16 cellular contexts compared by ENCODE assay signal in genomic region chr17:39628655-39629493, GRCh38. TPM values are rescaled to one million over a fixed set of nuclear protein-coding genes. Genes with fewer than 3 reads are reported as not detected.
DNase-seq lines count a peak whose midpoint lies in the region; ATAC-seq and TF ChIP-seq lines count a peak whose summit lies in the region.
"Had no signal": no experiment of that assay in that cellular context is flagged by ENCODE, and none has a peak within 500 bp of the region (broad histone marks: within the 10 kb centered on the region; RNA-seq: fewer than 3 reads in every experiment).

No MANE protein-coding gene starts in this region.

- BruUV-seq in Calu3 (replicated peaks; lab: Mats Ljungman, UMichigan): no TSS peak

- H3K4me1 Mint-ChIP-seq in Calu3 (ENCODE audit: low read depth, unreplicated experiment) (peaks cover 36% of the 10 kb centered on the region), brain (peaks cover 40% of the 10 kb centered on the region)

- H3K36me3 ChIP-seq in muscle layer of duodenum (ENCODE audit: control insufficient read depth in 1 of 2, insufficient read depth in 2 of 2, low read length in 2 of 2): no peaks in the 10 kb centered on the region

- peaks cover 0 to 14% of the 10 kb centered on the region in 2 donors for H3K4me1 ChIP-seq in muscle layer of duodenum (ENCODE audit: control insufficient read depth in 1 of 2, insufficient read depth in 2 of 2, low read length in 2 of 2)

- H3K9me3 ChIP-seq in muscle layer of duodenum (ENCODE audit: control insufficient read depth in 1 of 2, low read length in 2 of 2): no peaks in the 10 kb centered on the region

- peak overlapping the region in 1 of 2 donors; percentile 16 for H3K4me3 ChIP-seq in muscle layer of duodenum (ENCODE audit: low read depth in 1 of 2, low read length in 2 of 2)

- DNase-seq in Calu3: peak; percentile 83
- peak; percentile 77 for DNase-seq in NCI-H1436 treated with DMSO at 0.1 percent for 48 hours (lab: John Stamatoyannopoulos, UW)
- DNase-seq in NK-92 treated with Interleukin-12 subunit alpha and Interleukin-12 subunit beta, amount 100 ng/mL, for 24 hours (lab: John Stamatoyannopoulos, UW): no peak
- DNase-seq in stimulated activated CD8-positive, alpha-beta memory T cell treated with anti-CD3 and anti-CD28 coated beads, Interleukin-4, amount 100 ng/mL, for 48 hours: no peak
- DNase-seq: activated gamma-delta T cell, C1 segment of cervical spinal cord, foreskin fibroblast, mesenchymal stem cell, NCI-H2081 treated with DMSO at 0.1 percent for 48 hours had no signal

- TF ChIP-seq CTCF in Calu3 (IDR thresholded peaks at IDR 0.05; ENCODE audit: unreplicated experiment) (no peak), brain (conservative IDR thresholded peaks at IDR 0.05) (no peak)

- H3K4me3 Mint-ChIP-seq in Calu3 (ENCODE audit: low read depth, unreplicated experiment): no peak overlapping the region
- peak overlapping the region; percentile 24 to 49 (median 36) for H3K4me3 Mint-ChIP-seq in brain

- ATAC-seq in HG02938 (IDR thresholded peaks at IDR 0.05; ENCODE audit: unreplicated experiment): no peak
- no peak for ATAC-seq in HG02885 (IDR thresholded peaks at IDR 0.05; ENCODE audit: poor library complexity, unreplicated experiment)

- H3K36me3 Mint-ChIP-seq in Calu3 (ENCODE audit: insufficient read depth, unreplicated experiment) (peaks cover 17% of the 10 kb centered on the region), brain (no peaks in the 10 kb centered on the region)

- H3K27ac ChIP-seq in muscle layer of duodenum (ENCODE audit: low read length): peak overlapping the region; percentile 82
- H3K27ac ChIP-seq: parathyroid adenoma had no signal

- CTCF ChIA-PET in Calu3 (lab: Charles Lee): interaction anchor here (0.5 to 161.2 kb wide), 29 partner anchors 8 to 930 kb away, joined by 3 to 42089 read pairs (median 6); partner anchors contain the start of genes ERBB2, GRB7, GSDMA and GSDMB

- H3K9me3 Mint-ChIP-seq in Calu3 (ENCODE audit: low read depth, unreplicated experiment) (no peaks in the 10 kb centered on the region), brain (no peaks in the 10 kb centered on the region)

- peaks cover 27% of the 10 kb centered on the region for H3K27me3 ChIP-seq in muscle layer of duodenum (ENCODE audit: low read depth, low read length)

- intact Hi-C loops in Calu3 (cut with micrococcal nuclease; ENCODE audit: unreplicated experiment): no loop called here

- H3K27ac Mint-ChIP-seq in Calu3 (ENCODE audit: unreplicated experiment) (no peak overlapping the region), brain (peak overlapping the region in 1 of 5 experiments; percentile 72)

- H3K27me3 Mint-ChIP-seq in Calu3 (ENCODE audit: unreplicated experiment) (peaks cover 85% of the 10 kb centered on the region), brain (peaks cover 70% of the 10 kb centered on the region)

RNA-seq across cellular contexts. Expression of gene PPP1R1B, which starts 2.1 kb away (rescaled TPM):
- 8.3 and 11.1 TPM in 2 replicates for total RNA-seq in Calu3 (2022)
- polyA plus RNA-seq in brain (ENCODE audit: insufficient read depth, low read depth, low replicate concordance): 154 TPM
- total RNA-seq: Daoy, LHCN-M2 had no signal

RNA-seq across cellular contexts. Expression of gene STARD3, which starts 8.1 kb away (rescaled TPM):
- total RNA-seq in Calu3 (2022): 2,579 and 2,697 TPM in 2 replicates
- 53.8 TPM for polyA plus RNA-seq in brain (ENCODE audit: insufficient read depth, low read depth, low replicate concordance)

RNA-seq across cellular contexts. Expression of gene NEUROD2, which starts 21.2 kb away (rescaled TPM):
- total RNA-seq in Calu3 (2022): not detected in 2 replicates
- 8.1 TPM for polyA plus RNA-seq in brain (ENCODE audit: insufficient read depth, low read depth, low replicate concordance)
- total RNA-seq: Daoy, LHCN-M2 had no signal

RNA-seq across cellular contexts. Expression of gene TCAP, which starts 36.3 kb away (rescaled TPM):
- total RNA-seq in Calu3 (2022): 51.5 and 61.1 TPM in 2 replicates
- polyA plus RNA-seq in brain (ENCODE audit: insufficient read depth, low read depth, low replicate concordance): 2.1 TPM
- total RNA-seq: Daoy had no signal

RNA-seq across cellular contexts. Expression of gene PNMT, which starts 39.4 kb away (rescaled TPM):
- 1.3 and 3.2 TPM in 2 replicates for total RNA-seq in Calu3 (2022)
- polyA plus RNA-seq in brain (ENCODE audit: insufficient read depth, low read depth, low replicate concordance): 2.9 TPM
- total RNA-seq: Daoy had no signal

Comparison
In these comparisons a context has a peak if more than half of its experiments do, and no peak if none do; other contexts are left out.
1. DNase-seq: peak in Calu3 (single experiment) and NCI-H1436 treated with DMSO at 0.1 percent for 48 hours (single experiment); none in NK-92 treated with Interleukin-12 subunit alpha and Interleukin-12 subunit beta, amount 100 ng/mL, for 24 hours (single experiment) and stimulated activated CD8-positive, alpha-beta memory T cell treated with anti-CD3 and anti-CD28 coated beads, Interleukin-4, amount 100 ng/mL, for 48 hours (single experiment).